In genomic region chr1:62720946-62721554, GRCh38 we compare ENCODE assay signal across 15 cellular contexts. TPM values are rescaled to one million over a fixed set of nuclear protein-coding genes. Genes with fewer than 3 reads are reported as not detected.
DNase-seq lines count a peak whose midpoint lies in the region; ATAC-seq, FAIRE-seq and TF ChIP-seq lines count a peak whose summit lies in the region.
"Had no signal": no experiment of that assay in that cellular context is flagged by ENCODE, and none has a peak within 500 bp of the region (broad histone marks: within the 10 kb centered on the region; RNA-seq: fewer than 3 reads in every experiment).

No MANE protein-coding gene starts in this region.

- DNase-seq in NCI-H748 (lab: John Stamatoyannopoulos, UW; ENCODE audit: unreplicated experiment) (peak; percentile 20), NCI-H748 treated with DMSO at 0.1 percent for 48 hours (lab: John Stamatoyannopoulos, UW) (no peak), SK-N-SH (peak; percentile 50), epithelial cell of esophagus (ENCODE audit: low read depth) (peak; percentile 6), small intestine (peak; percentile 57), posterior cingulate gyrus (no peak)
- no peak for DNase-seq in central memory CD4-positive, alpha-beta T cell
- DNase-seq: Calu3, Karpas-422, upper lobe of right lung had no signal

- no peak overlapping the region; the same call in 1 of the 2 replicates for H2AFZ ChIP-seq in SK-N-SH (ENCODE audit: low read depth)

- H3K9ac ChIP-seq in SK-N-SH, result no peak overlapping the region

- no peak for TF ChIP-seq RAD21 in SK-N-SH (IDR thresholded peaks at IDR 0.05; ENCODE audit: low read length)

- no peaks in the 10 kb centered on the region for H3K9me2 ChIP-seq in SK-N-SH

- H3K36me3 ChIP-seq in SK-N-SH (replicated peaks in 1 of 2; ENCODE audit: control insufficient read depth in 1 of 2, insufficient read depth in 2 of 2, low read length in 1 of 2), result no peaks in the 10 kb centered on the region
- no peaks in the 10 kb centered on the region for H3K36me3 ChIP-seq in small intestine (ENCODE audit: control insufficient read depth in 2 of 2, insufficient read depth in 2 of 2, low read length in 2 of 2)
- H3K36me3 ChIP-seq: upper lobe of right lung had no signal

- no peaks in the 10 kb centered on the region for H3K9me3 ChIP-seq in SK-N-SH
- H3K9me3 ChIP-seq in small intestine (ENCODE audit: control insufficient read depth, low read depth), result no peaks in the 10 kb centered on the region
- H3K9me3 ChIP-seq: upper lobe of right lung had no signal

- peak in 1 of 2 experiments; percentile 75; a peak in 2 of 4 replicates for TF ChIP-seq EP300 in SK-N-SH (IDR thresholded peaks at IDR 0.05; ENCODE audit: borderline replicate concordance in 1 of 2, low read depth in 1 of 2, low read length in 1 of 2)

- H3F3A ChIP-seq in SK-N-SH (replicated peaks; ENCODE audit: insufficient read depth), result peaks cover 18% of the 10 kb centered on the region

- H4K20me1 ChIP-seq in SK-N-SH (ENCODE audit: insufficient read depth), result no peaks in the 10 kb centered on the region

- H3K4me3 ChIP-seq in SK-N-SH (ENCODE audit: low read depth in 2 of 2, low read length in 1 of 2), result no peak overlapping the region
- no peak overlapping the region for H3K4me3 ChIP-seq in epithelial cell of esophagus (ENCODE audit: low read length)
- no peak overlapping the region for H3K4me3 ChIP-seq in small intestine (ENCODE audit: low read depth in 1 of 2, low read length in 2 of 2)
- H3K4me3 ChIP-seq: upper lobe of right lung had no signal

- H3K4me1 ChIP-seq in SK-N-SH (ENCODE audit: control insufficient read depth in 1 of 2, insufficient read depth in 2 of 2, low read depth in 1 of 2, low read length in 1 of 2) (peaks cover 22 to 25% of the 10 kb centered on the region in 2 experiments; a peak in 3 of 4 replicates), small intestine (ENCODE audit: control insufficient read depth in 2 of 2, insufficient read depth in 1 of 2, low read depth in 1 of 2, low read length in 1 of 2) (peaks cover 0 to 2% of the 10 kb centered on the region in 2 donors)

- TF ChIP-seq CTCF in SK-N-SH (IDR thresholded peaks at IDR 0.05) (no peak), epithelial cell of esophagus (IDR thresholded peaks at IDR 0.05; ENCODE audit: insufficient read depth, low read depth, low read length, missing control alignments) (no peak)

- H3K27me3 ChIP-seq in SK-N-SH (ENCODE audit: insufficient read depth) (no peaks in the 10 kb centered on the region), small intestine (ENCODE audit: control insufficient read depth in 2 of 2, insufficient read depth in 2 of 2, low read length in 2 of 2) (no peaks in the 10 kb centered on the region)
- H3K27me3 ChIP-seq: upper lobe of right lung had no signal

- FAIRE-seq in small intestine (lab: Jason Lieb, UNC), result no peak
- FAIRE-seq: frontal cortex, keratinocyte, TTC549 had no signal

- intact Hi-C loops in posterior cingulate gyrus (cut with DNase I), result no loop called here

- CTCF ChIA-PET in SK-N-SH (lab: Yijun Ruan, JAX), result interaction anchor here (1.0 to 2.9 kb wide), 2 partner anchors 12 to 213 kb away, joined by 4 to 10 read pairs; no protein-coding TSS in a partner anchor

- H3K27ac ChIP-seq in SK-N-SH (ENCODE audit: low read depth in 2 of 2, low read length in 1 of 2), result peak overlapping the region in 1 of 2 experiments; percentile 79; a peak in 2 of 4 replicates
- H3K27ac ChIP-seq in small intestine (ENCODE audit: low read depth in 1 of 2, low read length in 1 of 2), result peak overlapping the region in 1 of 2 donors; percentile 63
- H3K27ac ChIP-seq: upper lobe of right lung had no signal

- no peak for ATAC-seq in GM21825 (IDR thresholded peaks at IDR 0.05; ENCODE audit: unreplicated experiment)
- ATAC-seq: natural killer cell treated with Interleukin-12 subunit alpha and Interleukin-12 subunit beta and Interleukin-15 and Interleukin-18, amount 100 ng/mL, for 72 hours; upper lobe of right lung had no signal

- 71% methylated on average over 4 of the region's 4 CpGs for WGBS in SK-N-SH (ENCODE audit: low lambda C conversion rate)
- WGBS in small intestine, 3 donors, result 19 to 49% (median 40%) methylated on average over 4 of the region's 4 CpGs

- H3K4me2 ChIP-seq in SK-N-SH, result no peak overlapping the region

- no peaks in the 10 kb centered on the region for H3K79me2 ChIP-seq in SK-N-SH (ENCODE audit: insufficient read depth)

- POLR2A ChIA-PET in SK-N-SH (lab: Yijun Ruan, JAX), result no interaction called here

TF ChIP-seq in SK-N-SH, 30 proteins besides CTCF, POLR2A, EP300 and RAD21:
- peak; percentile 39 for TF ChIP-seq CHD2 (IDR thresholded peaks at IDR 0.05; ENCODE audit: low read length, partially characterized antibody)
- TF ChIP-seq PBX3 (IDR thresholded peaks at IDR 0.05), result no peak
- TF ChIP-seq FOXJ3 (CRISPR knock-in tag; IDR thresholded peaks at IDR 0.05), result peak; percentile 80
- TF ChIP-seq USF2 (IDR thresholded peaks at IDR 0.05; ENCODE audit: borderline replicate concordance, low read depth, low read length), result no peak
- no peak for TF ChIP-seq NRF1 (IDR thresholded peaks at IDR 0.05; ENCODE audit: low read depth, low read length)
- peak; percentile 84 for TF ChIP-seq GATA2 (CRISPR knock-in tag; IDR thresholded peaks at IDR 0.05)
- peak; percentile 11; the same call in 1 of the 2 replicates for TF ChIP-seq TCF12 (IDR thresholded peaks at IDR 0.05)
- TF ChIP-seq MXI1 (IDR thresholded peaks at IDR 0.05; ENCODE audit: low read depth, low read length), result peak; percentile 49; the same call in 1 of the 2 replicates
- TF ChIP-seq SMC3 (IDR thresholded peaks at IDR 0.05; ENCODE audit: low read depth, low read length), result no peak
- TF ChIP-seq RCOR1 (IDR thresholded peaks at IDR 0.05; ENCODE audit: low read length), result peak; percentile 87
- no peak for TF ChIP-seq MAX (IDR thresholded peaks at IDR 0.05; ENCODE audit: low read depth)
- no peak for TF ChIP-seq REST (IDR thresholded peaks at IDR 0.05; ENCODE audit: low read depth, low read length)
- 0 out of 2 replicates have a peak, but pooled peaks have one; percentile 17 for TF ChIP-seq RFX5 (IDR thresholded peaks at IDR 0.05; ENCODE audit: low read length)
- no peak for TF ChIP-seq GABPA (IDR thresholded peaks at IDR 0.05; ENCODE audit: low read depth)
- TF ChIP-seq RXRA (IDR thresholded peaks at IDR 0.05; ENCODE audit: borderline replicate concordance, low read depth), result no peak
- no peak for TF ChIP-seq SIN3A (IDR thresholded peaks at IDR 0.05; ENCODE audit: borderline replicate concordance, low read depth, low read length)

RNA-seq across cellular contexts. Expression of gene DOCK7, which starts 32.9 kb away (rescaled TPM):
- 27.6 and 32.0 TPM in 2 replicates for polyA plus RNA-seq in SK-N-SH (2012; rRNA removed)
- 33.4 and 41.3 TPM in 2 replicates for polyA plus RNA-seq in SK-N-SH (2012; cell fraction: cytosol; rRNA removed)
- polyA plus RNA-seq in SK-N-SH (2012; cell fraction: nucleus; rRNA removed), result 24.1 and 52.5 TPM in 2 replicates
- 1 to 10 TPM; 4.9 to 8.1 (median 5.9) TPM for polyA plus RNA-seq in small intestine

Comparison
In these comparisons a context has a peak if more than half of its experiments do, and no peak if none do; other contexts are left out.
1. DNase-seq: peak in NCI-H748 (single experiment), SK-N-SH (single experiment), epithelial cell of esophagus (single experiment) and small intestine (single experiment); none in NCI-H748 treated with DMSO at 0.1 percent for 48 hours (single experiment), central memory CD4-positive, alpha-beta T cell (single experiment) and posterior cingulate gyrus (0 of 10).